Comparison of ENCODE assay signal across 16 cellular contexts in the genomic region with DNA sequence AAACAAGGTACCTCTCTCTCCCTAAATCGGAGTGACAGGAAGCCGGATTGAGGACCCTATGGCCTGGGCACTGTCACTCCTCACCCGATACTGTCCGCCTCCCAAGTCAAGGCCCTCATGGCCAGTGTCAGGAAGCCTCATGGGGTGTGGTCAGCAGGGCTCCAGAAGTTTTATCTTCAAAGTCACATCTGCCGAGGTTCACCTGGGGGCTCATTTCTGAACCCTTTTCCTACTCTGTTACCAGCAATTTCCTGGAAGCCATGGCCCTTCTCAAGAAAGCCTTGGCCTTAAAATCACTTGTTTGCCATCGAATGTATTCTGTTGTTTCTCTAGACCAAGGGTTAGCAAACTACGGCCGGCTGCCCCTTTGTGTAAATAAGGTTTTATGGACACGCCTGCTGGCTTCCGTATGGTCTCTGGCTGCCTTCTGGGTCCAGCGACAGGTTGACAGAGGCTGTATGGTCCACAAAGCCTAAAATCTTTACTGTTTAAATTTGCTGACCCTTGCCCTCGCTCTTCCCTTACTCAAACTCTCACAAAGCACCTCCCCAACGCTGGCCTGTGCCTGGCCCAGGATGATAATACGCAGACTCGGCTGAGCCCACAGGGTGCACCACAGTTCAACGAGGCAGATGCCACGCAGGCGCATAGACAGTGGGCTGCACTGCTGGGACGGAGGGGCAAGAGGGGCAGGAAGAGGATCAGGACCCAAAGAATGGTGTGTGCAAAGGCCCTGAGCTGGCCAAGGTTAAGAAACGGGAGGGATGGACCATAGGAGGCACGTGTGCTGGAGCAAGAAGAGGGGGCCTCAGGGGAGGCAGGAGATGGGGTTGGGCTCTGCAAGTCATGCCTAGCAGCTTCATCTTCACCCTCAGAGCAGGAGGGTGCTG.
"Had no signal": no experiment of that assay in that cellular context is flagged by ENCODE, and none has a peak within 500 bp of the region (broad histone marks: within the 10 kb centered on the region; RNA-seq: fewer than 3 reads in every experiment).

No MANE protein-coding gene starts in this region.

- H3K36me3 ChIP-seq: heart left ventricle, thoracic aorta had no signal

- FAIRE-seq: frontal cortex, TTC549 had no signal

- H3K27me3 Mint-ChIP-seq: memory B cell had no signal

- DNase-seq: activated CD4-positive, alpha-beta T cell treated with anti-CD3 and anti-CD28 coated beads, Interleukin-2, amount 50 U/mL, for 1 hour; activated CD4-positive, CD25-positive, alpha-beta regulatory T cell; activated CD8-positive, alpha-beta memory T cell treated with anti-CD3 and anti-CD28 coated beads for 24 hours; activated naive CD4-positive, alpha-beta T cell; caudate nucleus; cortex of kidney; effector CD8-positive, alpha-beta T cell; natural killer cell had no signal

- H3K27me3 ChIP-seq: heart left ventricle had no signal

- H3K36me3 Mint-ChIP-seq: memory B cell, natural killer cell had no signal

- ATAC-seq: heart left ventricle, left lobe of liver, natural killer cell, sciatic nerve had no signal

- H3K4me1 Mint-ChIP-seq: memory B cell had no signal

- H3K4me3 ChIP-seq: heart left ventricle, thoracic aorta had no signal

- H3K9me3 ChIP-seq: heart left ventricle, thoracic aorta had no signal

- H3K27ac ChIP-seq: heart left ventricle, thoracic aorta had no signal

- H3K27ac Mint-ChIP-seq: activated T-helper 1 cell treated with anti-CD3 and anti-CD28 coated beads, Interleukin-12 subunit alpha, Interleukin-12 subunit beta, Interleukin-2, Interleukin-4 antibody, amounts not matched to agents 30 ng/mL and 10 ng/mL and 1 ng/mL, durations not matched to agents 14 hours and 24 hours and 36 hours; memory B cell; natural killer cell had no signal

- H3K4me3 Mint-ChIP-seq: activated T-helper 1 cell treated with anti-CD3 and anti-CD28 coated beads, Interleukin-12 subunit alpha, Interleukin-12 subunit beta, Interleukin-2, Interleukin-4 antibody, amounts not matched to agents 30 ng/mL and 10 ng/mL and 1 ng/mL, durations not matched to agents 14 hours and 24 hours and 36 hours; memory B cell; natural killer cell had no signal

- H3K9me3 Mint-ChIP-seq: activated T-helper 1 cell treated with anti-CD3 and anti-CD28 coated beads, Interleukin-12 subunit alpha, Interleukin-12 subunit beta, Interleukin-2, Interleukin-4 antibody, amounts not matched to agents 30 ng/mL and 10 ng/mL and 1 ng/mL, durations not matched to agents 14 hours and 24 hours and 36 hours; memory B cell; natural killer cell had no signal
